1 cellular context compared by ENCODE assay signal in the genomic region with DNA sequence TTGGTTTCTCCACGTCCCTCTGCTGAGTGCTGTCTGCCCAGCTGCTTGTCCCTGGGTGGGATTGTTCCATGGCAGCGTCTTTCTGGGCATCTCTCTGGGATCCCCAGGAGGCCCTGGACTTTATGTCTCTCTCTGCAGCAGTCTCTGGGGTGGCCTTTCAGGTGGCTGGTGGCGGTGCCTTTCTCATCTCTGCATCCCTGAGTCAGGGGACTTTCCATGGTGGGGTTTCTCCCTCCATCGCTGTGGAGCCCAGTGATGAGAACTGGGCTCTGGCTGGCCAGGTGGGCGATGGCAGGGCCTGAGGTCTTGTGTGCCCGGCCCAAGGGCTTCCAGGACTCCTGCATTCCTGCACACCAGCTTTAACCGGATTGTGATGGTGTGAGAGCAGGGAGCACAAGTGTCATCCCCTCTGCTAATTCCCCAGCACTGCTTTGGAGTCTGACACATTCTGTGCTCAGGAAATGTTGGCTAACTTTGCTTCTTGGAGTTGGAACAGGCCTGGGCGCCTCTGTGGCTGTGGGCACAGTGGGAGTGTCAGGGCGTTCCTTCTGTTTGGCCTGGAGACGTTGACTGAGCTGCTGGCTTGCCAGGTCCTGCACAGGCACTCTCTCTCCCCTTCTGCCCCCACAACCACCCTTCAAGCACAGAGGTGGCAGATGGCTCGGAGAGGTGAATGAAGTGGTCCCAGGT.
TF ChIP-seq lines count a peak whose summit lies in the region.

No MANE protein-coding gene starts in this region.

TF ChIP-seq in IMR-90, 13 proteins besides CTCF, POLR2A, EP300 and RAD21:
- TF ChIP-seq BHLHE40 (IDR thresholded peaks at IDR 0.05; ENCODE audit: low read depth, low read length) (no peak), CHD1 (IDR thresholded peaks at IDR 0.05; ENCODE audit: low read depth, low read length) (no peak), RFX5 (IDR thresholded peaks at IDR 0.05; ENCODE audit: low read depth, low read length) (no peak), MAFK (IDR thresholded peaks at IDR 0.05; ENCODE audit: low read depth, low read length) (no peak), MAZ (IDR thresholded peaks at IDR 0.05; ENCODE audit: borderline replicate concordance, low read depth, low read length) (no peak), CEBPB (IDR thresholded peaks at IDR 0.05; ENCODE audit: low read depth, low read length) (no peak), FOS (IDR thresholded peaks at IDR 0.05; ENCODE audit: low read depth, low read length) (no peak), MXI1 (IDR thresholded peaks at IDR 0.05; ENCODE audit: borderline replicate concordance, low read depth, low read length) (no peak), SMC3 (IDR thresholded peaks at IDR 0.05; ENCODE audit: low read depth, low read length) (no peak), NFE2L2 (IDR thresholded peaks at IDR 0.05; ENCODE audit: low read depth, low read length) (no peak), RCOR1 (IDR thresholded peaks at IDR 0.05; ENCODE audit: insufficient replicate concordance, low read length) (no peak)
- TF ChIP-seq, protein P1, sequence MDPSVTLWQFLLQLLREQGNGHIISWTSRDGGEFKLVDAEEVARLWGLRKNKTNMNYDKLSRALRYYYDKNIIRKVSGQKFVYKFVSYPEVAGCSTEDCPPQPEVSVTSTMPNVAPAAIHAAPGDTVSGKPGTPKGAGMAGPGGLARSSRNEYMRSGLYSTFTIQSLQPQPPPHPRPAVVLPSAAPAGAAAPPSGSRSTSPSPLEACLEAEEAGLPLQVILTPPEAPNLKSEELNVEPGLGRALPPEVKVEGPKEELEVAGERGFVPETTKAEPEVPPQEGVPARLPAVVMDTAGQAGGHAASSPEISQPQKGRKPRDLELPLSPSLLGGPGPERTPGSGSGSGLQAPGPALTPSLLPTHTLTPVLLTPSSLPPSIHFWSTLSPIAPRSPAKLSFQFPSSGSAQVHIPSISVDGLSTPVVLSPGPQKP (IDR thresholded peaks at IDR 0.05; ENCODE audit: borderline replicate concordance, low read depth, low read length): no peak
- TF ChIP-seq, protein P2, sequence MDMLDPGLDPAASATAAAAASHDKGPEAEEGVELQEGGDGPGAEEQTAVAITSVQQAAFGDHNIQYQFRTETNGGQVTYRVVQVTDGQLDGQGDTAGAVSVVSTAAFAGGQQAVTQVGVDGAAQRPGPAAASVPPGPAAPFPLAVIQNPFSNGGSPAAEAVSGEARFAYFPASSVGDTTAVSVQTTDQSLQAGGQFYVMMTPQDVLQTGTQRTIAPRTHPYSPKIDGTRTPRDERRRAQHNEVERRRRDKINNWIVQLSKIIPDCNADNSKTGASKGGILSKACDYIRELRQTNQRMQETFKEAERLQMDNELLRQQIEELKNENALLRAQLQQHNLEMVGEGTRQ (IDR thresholded peaks at IDR 0.05; ENCODE audit: low read depth, low read length): no peak
TF ChIP-seq in IMR-90: peak in this region for 0.
